17 cellular contexts compared by ENCODE assay signal in the genomic region with DNA sequence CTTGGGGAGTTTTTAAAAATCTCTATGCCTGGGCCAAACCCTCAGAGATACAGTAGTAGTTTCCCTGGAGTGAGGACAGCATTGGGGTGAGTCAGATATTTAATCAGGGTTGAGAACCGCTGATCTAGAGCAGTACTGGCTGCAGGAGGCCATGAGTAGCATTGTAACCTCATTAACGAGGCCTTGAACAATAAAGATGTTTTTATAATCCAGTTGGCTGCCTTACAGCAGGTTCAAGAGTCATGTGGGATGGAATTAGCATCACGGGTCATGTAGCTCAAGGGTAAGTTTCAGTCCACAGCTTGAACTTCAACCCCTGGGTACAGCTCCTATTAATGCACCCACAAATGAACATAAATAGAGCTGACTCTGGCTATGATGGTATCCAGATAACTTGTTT. TPM values are rescaled to one million over a fixed set of nuclear protein-coding genes. Genes with fewer than 3 reads are reported as not detected.
A peak's percentile ranks its signal among the peaks of the same experiment; 100 is the strongest.
DNase-seq lines count a peak whose midpoint lies in the region; ATAC-seq and TF ChIP-seq lines count a peak whose summit lies in the region.
"Had no signal": no experiment of that assay in that cellular context is flagged by ENCODE, and none has a peak within 500 bp of the region (broad histone marks: within the 10 kb centered on the region; RNA-seq: fewer than 3 reads in every experiment).

No MANE protein-coding gene starts in this region.

- peaks cover 0 to 11% (median 2%) of the 10 kb centered on the region in 4 donors for H3K4me1 ChIP-seq in liver (ENCODE audit: control insufficient read depth in 4 of 4, insufficient read depth in 4 of 4, low read length in 3 of 4)

- H3K9me3 ChIP-seq in liver (ENCODE audit: control insufficient read depth in 4 of 4, low read length in 3 of 4): no peaks in the 10 kb centered on the region

- no peaks in the 10 kb centered on the region for H3K27me3 ChIP-seq in liver (ENCODE audit: control insufficient read depth in 4 of 4, insufficient read depth in 4 of 4, low read length in 3 of 4)
- H3K27me3 ChIP-seq: BLaER1 treated with 17β-estradiol and CSF1 and Interleukin-3, amounts not matched to agents 10 nM and 100 nM had no signal

- no peak overlapping the region for H3K4me3 Mint-ChIP-seq in stimulated activated effector memory CD8-positive, alpha-beta T cell treated with anti-CD3 and anti-CD28 coated beads, Interleukin-12 subunit alpha, Interleukin-12 subunit beta, amount 100 ng/mL, for 72 hours
- H3K4me3 Mint-ChIP-seq: activated T-helper 17 cell treated with anti-CD3 and anti-CD28 coated beads, Interleukin-2, amount 50 U/mL, for 72 hours; naive thymus-derived CD8-positive, alpha-beta T cell had no signal

- no peak overlapping the region for H3K4me3 ChIP-seq in liver (ENCODE audit: low read depth in 1 of 3, low read length in 3 of 3)
- H3K4me3 ChIP-seq: BLaER1 treated with 17β-estradiol and CSF1 and Interleukin-3, amounts not matched to agents 10 nM and 100 nM had no signal

- H3K9me3 Mint-ChIP-seq in stimulated activated effector memory CD8-positive, alpha-beta T cell treated with anti-CD3 and anti-CD28 coated beads, Interleukin-12 subunit alpha, Interleukin-12 subunit beta, amount 100 ng/mL, for 72 hours: no peaks in the 10 kb centered on the region
- H3K9me3 Mint-ChIP-seq: activated T-helper 17 cell treated with anti-CD3 and anti-CD28 coated beads, Interleukin-2, amount 50 U/mL, for 72 hours; naive thymus-derived CD8-positive, alpha-beta T cell had no signal

- no peaks in the 10 kb centered on the region for H3K36me3 ChIP-seq in liver (ENCODE audit: control insufficient read depth in 4 of 4, insufficient read depth in 3 of 4, low read depth in 1 of 4, low read length in 3 of 4)

- peaks cover 39% of the 10 kb centered on the region for H3K4me1 Mint-ChIP-seq in stimulated activated effector memory CD8-positive, alpha-beta T cell treated with anti-CD3 and anti-CD28 coated beads, Interleukin-12 subunit alpha, Interleukin-12 subunit beta, amount 100 ng/mL, for 72 hours

- H3K9ac ChIP-seq in liver (ENCODE audit: low read depth in 1 of 2, low read length in 2 of 2): no peak overlapping the region
- H3K9ac ChIP-seq: BLaER1 treated with 17β-estradiol and CSF1 and Interleukin-3, amounts not matched to agents 10 nM and 100 nM; KMS-11 had no signal

- ATAC-seq in stimulated activated effector memory CD8-positive, alpha-beta T cell treated with anti-CD3 and anti-CD28 coated beads, Interleukin-12 subunit alpha, Interleukin-12 subunit beta, amount 100 ng/mL, for 72 hours: no peak
- ATAC-seq in GM21723 (IDR thresholded peaks at IDR 0.05; ENCODE audit: unreplicated experiment): no peak
- ATAC-seq in GM19035 (IDR thresholded peaks at IDR 0.05; ENCODE audit: unreplicated experiment): no peak
- ATAC-seq: activated T-helper 17 cell treated with anti-CD3 and anti-CD28 coated beads, Interleukin-2, amount 50 U/mL, for 72 hours; naive thymus-derived CD8-positive, alpha-beta T cell had no signal

- WGBS in liver: 32% methylated on average over 3 of the region's 3 CpGs

- H3K27ac Mint-ChIP-seq in stimulated activated effector memory CD8-positive, alpha-beta T cell treated with anti-CD3 and anti-CD28 coated beads, Interleukin-12 subunit alpha, Interleukin-12 subunit beta, amount 100 ng/mL, for 72 hours: no peak overlapping the region
- H3K27ac Mint-ChIP-seq: activated T-helper 17 cell treated with anti-CD3 and anti-CD28 coated beads, Interleukin-2, amount 50 U/mL, for 72 hours; naive thymus-derived CD8-positive, alpha-beta T cell had no signal

- DNase-seq in EH (ENCODE audit: low read depth) (peak; percentile 78), NCI-H2029 (lab: John Stamatoyannopoulos, UW) (peak; percentile 25), dermis blood vessel endothelial cell (peak; percentile 8), DMS53 treated with DMSO at 0.1 percent for 48 hours (lab: John Stamatoyannopoulos, UW; ENCODE audit: unreplicated experiment) (no peak)
- no peak for DNase-seq in stimulated activated effector memory CD8-positive, alpha-beta T cell treated with anti-CD3 and anti-CD28 coated beads, Interleukin-12 subunit alpha, Interleukin-12 subunit beta, amount 100 ng/mL, for 72 hours (ENCODE audit: low spot score in 2 of 2)
- DNase-seq: activated CD4-positive, alpha-beta T cell treated with anti-CD3 and anti-CD28 coated beads, Interleukin-2, amount 50 U/mL, for 1 hour; caudate nucleus; naive thymus-derived CD8-positive, alpha-beta T cell; NCI-H2171 treated with DMSO at 0.1 percent for 48 hours; T-helper 1 cell had no signal

- no peak for TF ChIP-seq CTCF in liver (IDR thresholded peaks at IDR 0.05; ENCODE audit: low read depth, low read length, missing input control)

- peaks cover 5% of the 10 kb centered on the region for H3K36me3 Mint-ChIP-seq in stimulated activated effector memory CD8-positive, alpha-beta T cell treated with anti-CD3 and anti-CD28 coated beads, Interleukin-12 subunit alpha, Interleukin-12 subunit beta, amount 100 ng/mL, for 72 hours

- TF ChIP-seq RAD21 in liver (IDR thresholded peaks at IDR 0.05): no peak

- H3K27ac ChIP-seq in liver (ENCODE audit: low read depth in 1 of 2, low read length in 2 of 2): peak overlapping the region in 1 of 2 donors; percentile 31
- H3K27ac ChIP-seq: BLaER1 treated with 17β-estradiol and CSF1 and Interleukin-3, amounts not matched to agents 10 nM and 100 nM; epithelial cell of prostate; KMS-11 had no signal

TF ChIP-seq in liver, 16 proteins besides CTCF, POLR2A, EP300 and RAD21:
- TF ChIP-seq FOXA1 (IDR thresholded peaks at IDR 0.05) (no peak), RXRA (IDR thresholded peaks at IDR 0.05) (peak; percentile 45 to 59), SP1 (IDR thresholded peaks at IDR 0.05) (peak; percentile 39), NR2F2 (IDR thresholded peaks at IDR 0.05) (peak; percentile 91), TAF1 (conservative IDR thresholded peaks at IDR 0.05) (no peak), HNF4A (conservative IDR thresholded peaks at IDR 0.05) (peak; percentile 76 to 89), HNF4G (IDR thresholded peaks at IDR 0.05) (peak; percentile 25), JUND (IDR thresholded peaks at IDR 0.05) (peak in 1 of 2 donors; percentile 25)
- TF ChIP-seq, protein P1, sequence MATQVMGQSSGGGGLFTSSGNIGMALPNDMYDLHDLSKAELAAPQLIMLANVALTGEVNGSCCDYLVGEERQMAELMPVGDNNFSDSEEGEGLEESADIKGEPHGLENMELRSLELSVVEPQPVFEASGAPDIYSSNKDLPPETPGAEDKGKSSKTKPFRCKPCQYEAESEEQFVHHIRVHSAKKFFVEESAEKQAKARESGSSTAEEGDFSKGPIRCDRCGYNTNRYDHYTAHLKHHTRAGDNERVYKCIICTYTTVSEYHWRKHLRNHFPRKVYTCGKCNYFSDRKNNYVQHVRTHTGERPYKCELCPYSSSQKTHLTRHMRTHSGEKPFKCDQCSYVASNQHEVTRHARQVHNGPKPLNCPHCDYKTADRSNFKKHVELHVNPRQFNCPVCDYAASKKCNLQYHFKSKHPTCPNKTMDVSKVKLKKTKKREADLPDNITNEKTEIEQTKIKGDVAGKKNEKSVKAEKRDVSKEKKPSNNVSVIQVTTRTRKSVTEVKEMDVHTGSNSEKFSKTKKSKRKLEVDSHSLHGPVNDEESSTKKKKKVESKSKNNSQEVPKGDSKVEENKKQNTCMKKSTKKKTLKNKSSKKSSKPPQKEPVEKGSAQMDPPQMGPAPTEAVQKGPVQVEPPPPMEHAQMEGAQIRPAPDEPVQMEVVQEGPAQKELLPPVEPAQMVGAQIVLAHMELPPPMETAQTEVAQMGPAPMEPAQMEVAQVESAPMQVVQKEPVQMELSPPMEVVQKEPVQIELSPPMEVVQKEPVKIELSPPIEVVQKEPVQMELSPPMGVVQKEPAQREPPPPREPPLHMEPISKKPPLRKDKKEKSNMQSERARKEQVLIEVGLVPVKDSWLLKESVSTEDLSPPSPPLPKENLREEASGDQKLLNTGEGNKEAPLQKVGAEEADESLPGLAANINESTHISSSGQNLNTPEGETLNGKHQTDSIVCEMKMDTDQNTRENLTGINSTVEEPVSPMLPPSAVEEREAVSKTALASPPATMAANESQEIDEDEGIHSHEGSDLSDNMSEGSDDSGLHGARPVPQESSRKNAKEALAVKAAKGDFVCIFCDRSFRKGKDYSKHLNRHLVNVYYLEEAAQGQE (IDR thresholded peaks at IDR 0.05): no peak

RNA-seq across cellular contexts. Expression of a gene that starts 5.1 kb away (rescaled TPM):
- total RNA-seq in dermis blood vessel endothelial cell (20.5 and 22.3 TPM in 2 replicates), liver (1 to 10 TPM; 6.5 to 9.9 TPM)
- 1 to 10 TPM; 4.4 to 8.9 TPM for polyA plus RNA-seq in liver

RNA-seq across cellular contexts. Expression of a gene that starts 48.2 kb away (rescaled TPM):
- 26.7 and 30.9 TPM in 2 replicates for total RNA-seq in dermis blood vessel endothelial cell
- total RNA-seq in liver: 10 to 100 TPM; 15.6 to 31.7 TPM
- polyA plus RNA-seq in liver: 10 to 100 TPM in 1 of 2 donors, 1 to 10 TPM in 1; 4.1 to 18.4 TPM

Comparison
In these comparisons a context has a peak if more than half of its experiments do, and no peak if none do; other contexts are left out.
1. DNase-seq: peak in EH (single experiment), NCI-H2029 (single experiment) and dermis blood vessel endothelial cell (single experiment); none in stimulated activated effector memory CD8-positive, alpha-beta T cell treated with anti-CD3 and anti-CD28 coated beads, Interleukin-12 subunit alpha, Interleukin-12 subunit beta, amount 100 ng/mL, for 72 hours (0 of 2) and DMS53 treated with DMSO at 0.1 percent for 48 hours (single experiment).